In the genomic region with DNA sequence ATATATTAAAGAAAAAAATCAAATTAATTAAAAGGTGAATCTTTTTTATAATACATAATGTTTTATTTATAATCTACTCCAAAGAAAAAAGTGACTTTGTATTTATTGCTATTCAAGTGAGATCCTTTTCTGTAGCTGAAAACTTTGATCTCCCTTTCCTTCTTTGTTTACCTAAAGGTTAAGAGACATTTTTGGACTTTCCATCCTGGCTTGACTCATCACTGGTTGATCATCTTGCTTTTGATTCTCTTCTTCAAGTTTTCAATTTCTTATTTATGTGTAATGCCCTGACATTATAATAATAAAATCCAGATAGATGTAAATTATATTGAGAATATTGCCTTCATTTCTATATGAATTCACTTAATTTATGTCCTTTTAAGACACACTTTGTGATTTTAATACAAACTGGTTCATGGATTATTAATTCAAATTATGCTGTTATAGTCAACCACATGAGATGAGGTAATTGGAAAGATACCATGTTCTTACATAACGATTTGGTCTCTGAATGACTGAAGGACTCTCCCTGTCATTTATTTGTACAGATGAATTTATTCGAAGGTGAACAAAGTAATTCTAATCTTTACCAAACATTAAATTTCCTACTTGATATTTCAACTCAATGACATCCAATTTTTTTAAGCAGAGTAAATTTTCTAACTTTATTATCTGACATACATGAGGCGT, we compare ENCODE assay signal across 24 cellular contexts.
DNase-seq lines count a peak whose midpoint lies in the region; ATAC-seq, FAIRE-seq and TF ChIP-seq lines count a peak whose summit lies in the region.
"Had no signal": no experiment of that assay in that cellular context is flagged by ENCODE, and none has a peak within 500 bp of the region (broad histone marks: within the 10 kb centered on the region; RNA-seq: fewer than 3 reads in every experiment).

No MANE protein-coding gene starts in this region.

- TF ChIP-seq CTCF in activated CD8-positive, alpha-beta T cell treated with anti-CD3 and anti-CD28 coated beads for 36 hours (IDR thresholded peaks at IDR 0.05) = no peak
- TF ChIP-seq CTCF in A549 (IDR thresholded peaks at IDR 0.05) (no peak), astrocyte (IDR thresholded peaks at IDR 0.05; ENCODE audit: insufficient read depth, low read depth, low read length) (no peak), HFFc6 (IDR thresholded peaks at IDR 0.05) (no peak)

- no peaks in the 10 kb centered on the region for H3K36me3 Mint-ChIP-seq in activated CD8-positive, alpha-beta T cell treated with anti-CD3 and anti-CD28 coated beads for 36 hours (ENCODE audit: low read depth)
- H3K36me3 Mint-ChIP-seq in activated CD8-positive, alpha-beta T cell treated with anti-CD3 and anti-CD28 coated beads, Interleukin-2, amount 10 ng/mL, durations not matched to agents 7 days and 5 days (ENCODE audit: low read depth) = no peaks in the 10 kb centered on the region
- H3K36me3 Mint-ChIP-seq in astrocyte (ENCODE audit: low read depth, unreplicated experiment) (no peaks in the 10 kb centered on the region), HFFc6 (ENCODE audit: low read depth) (no peaks in the 10 kb centered on the region)
- H3K36me3 Mint-ChIP-seq: IgD-negative memory B cell had no signal

- no peaks in the 10 kb centered on the region for H3K9me3 ChIP-seq in A549
- H3K9me3 ChIP-seq in astrocyte (ENCODE audit: insufficient read depth, low read depth, low read length) = no peaks in the 10 kb centered on the region
- H3K9me3 ChIP-seq: BLaER1, HAP-1, Peyer's patch, SJSA1 had no signal

- no peak overlapping the region for H3K4me3 ChIP-seq in A549
- no peak overlapping the region for H3K4me3 ChIP-seq in astrocyte (ENCODE audit: insufficient read depth, low read depth, low read length)
- H3K4me3 ChIP-seq: BLaER1, GM23338, HAP-1, Peyer's patch, SJSA1 had no signal

- WGBS in A549 (ENCODE audit: missing lambda C conversion rate) = 55% methylated on average over 3 of the region's 3 CpGs

- no peak for DNase-seq in activated CD8-positive, alpha-beta T cell treated with anti-CD3 and anti-CD28 coated beads for 36 hours
- DNase-seq in activated CD8-positive, alpha-beta T cell treated with anti-CD3 and anti-CD28 coated beads, Interleukin-2, amount 10 ng/mL, durations not matched to agents 7 days and 5 days = no peak
- DNase-seq in A549 (ENCODE audit: low read depth in 1 of 2, low spot score in 1 of 2) = no peak
- no peak for DNase-seq in RCC 7860 (ENCODE audit: low spot score)
- no peak for DNase-seq in astrocyte (ENCODE audit: low read depth)
- DNase-seq in hypothalamus (lab: John Stamatoyannopoulos, UW) = no peak
- DNase-seq in HFFc6 = no peak
- DNase-seq: CD4-positive, alpha-beta T cell; COR-L47; Kasumi-1; NCI-H1694; NCI-H2081; NCI-H2171; NCI-H524 treated with DMSO at 0.1 percent for 48 hours; NCI-H82; Peyer's patch had no signal

- TF ChIP-seq POLR2A in A549 (IDR thresholded peaks at IDR 0.05; ENCODE audit: low read length) = no peak

- peak overlapping the region; percentile 47 for H3K27ac Mint-ChIP-seq in activated CD8-positive, alpha-beta T cell treated with anti-CD3 and anti-CD28 coated beads for 36 hours
- no peak overlapping the region for H3K27ac Mint-ChIP-seq in activated CD8-positive, alpha-beta T cell treated with anti-CD3 and anti-CD28 coated beads, Interleukin-2, amount 10 ng/mL, durations not matched to agents 7 days and 5 days
- H3K27ac Mint-ChIP-seq in astrocyte (ENCODE audit: unreplicated experiment) = peak overlapping the region; percentile 41
- H3K27ac Mint-ChIP-seq in HFFc6 = no peak overlapping the region
- H3K27ac Mint-ChIP-seq: CD4-positive, alpha-beta T cell; GM23338; IgD-negative memory B cell had no signal

- POLR2A ChIA-PET in activated CD8-positive, alpha-beta T cell treated with anti-CD3 and anti-CD28 coated beads for 36 hours (lab: Charles Lee) = no interaction called here
- POLR2A ChIA-PET in activated CD8-positive, alpha-beta T cell treated with anti-CD3 and anti-CD28 coated beads, Interleukin-2, amount 10 ng/mL, durations not matched to agents 7 days and 5 days (lab: Charles Lee) = no interaction called here
- POLR2A ChIA-PET in A549 (lab: Yijun Ruan, JAX) = no interaction called here

- H3K4me1 ChIP-seq in A549 = peaks cover 29% of the 10 kb centered on the region
- H3K4me1 ChIP-seq in astrocyte (ENCODE audit: insufficient read depth, low read length) = peaks cover under 1% of the 10 kb centered on the region
- H3K4me1 ChIP-seq: BLaER1, Peyer's patch, SJSA1 had no signal

- H2AFZ ChIP-seq in astrocyte (ENCODE audit: low read depth, low read length) = no peak overlapping the region
- H2AFZ ChIP-seq: GM23338 had no signal

- FAIRE-seq in A549 (lab: Jason Lieb, UNC) (no peak), RCC 7860 (lab: Jason Lieb, UNC) (peak; percentile 54), astrocyte (lab: Jason Lieb, UNC) (no peak)
- FAIRE-seq: GM12892 had no signal

- ATAC-seq in activated CD8-positive, alpha-beta T cell treated with anti-CD3 and anti-CD28 coated beads for 36 hours = peak; percentile 53
- no peak for ATAC-seq in activated CD8-positive, alpha-beta T cell treated with anti-CD3 and anti-CD28 coated beads, Interleukin-2, amount 10 ng/mL, durations not matched to agents 7 days and 5 days
- ATAC-seq in A549 = no peak
- ATAC-seq in GM21529 (IDR thresholded peaks at IDR 0.05; ENCODE audit: unreplicated experiment) = no peak
- ATAC-seq: GM23338, Right ventricle myocardium inferior had no signal

- H3K27me3 Mint-ChIP-seq in activated CD8-positive, alpha-beta T cell treated with anti-CD3 and anti-CD28 coated beads for 36 hours = no peaks in the 10 kb centered on the region
- no peaks in the 10 kb centered on the region for H3K27me3 Mint-ChIP-seq in activated CD8-positive, alpha-beta T cell treated with anti-CD3 and anti-CD28 coated beads, Interleukin-2, amount 10 ng/mL, durations not matched to agents 7 days and 5 days (ENCODE audit: low read depth)
- H3K27me3 Mint-ChIP-seq in astrocyte (ENCODE audit: low read depth, unreplicated experiment) (no peaks in the 10 kb centered on the region), HFFc6 (ENCODE audit: insufficient read depth) (no peaks in the 10 kb centered on the region; the same call in 1 of the 2 replicates)
- H3K27me3 Mint-ChIP-seq: CD4-positive, alpha-beta T cell had no signal

- peaks cover 27% of the 10 kb centered on the region for H3K4me1 Mint-ChIP-seq in activated CD8-positive, alpha-beta T cell treated with anti-CD3 and anti-CD28 coated beads for 36 hours (ENCODE audit: low read depth)
- no peaks in the 10 kb centered on the region for H3K4me1 Mint-ChIP-seq in activated CD8-positive, alpha-beta T cell treated with anti-CD3 and anti-CD28 coated beads, Interleukin-2, amount 10 ng/mL, durations not matched to agents 7 days and 5 days (ENCODE audit: low read depth)
- peaks cover 2% of the 10 kb centered on the region for H3K4me1 Mint-ChIP-seq in astrocyte (ENCODE audit: low read depth, unreplicated experiment)
- peaks cover 17% of the 10 kb centered on the region for H3K4me1 Mint-ChIP-seq in HFFc6 (ENCODE audit: low read depth)
- H3K4me1 Mint-ChIP-seq: GM23338 had no signal

- H3K9ac ChIP-seq in astrocyte (ENCODE audit: low read length) = no peak overlapping the region
- H3K9ac ChIP-seq: BLaER1 had no signal

- intact Hi-C loops in activated CD8-positive, alpha-beta T cell treated with anti-CD3 and anti-CD28 coated beads for 36 hours (cut with micrococcal nuclease) = no loop called here

- no peaks in the 10 kb centered on the region for H3K79me2 ChIP-seq in astrocyte (ENCODE audit: insufficient read depth, low read length)

- H4K20me1 ChIP-seq in astrocyte (ENCODE audit: insufficient read depth, low read length) = no peaks in the 10 kb centered on the region
- H4K20me1 ChIP-seq: BLaER1 had no signal

- H3K36me3 ChIP-seq in astrocyte (ENCODE audit: insufficient read depth, low read length) = no peaks in the 10 kb centered on the region
- H3K36me3 ChIP-seq: BLaER1, HAP-1, Peyer's patch, SJSA1 had no signal

- H3K4me2 ChIP-seq in A549 (peak overlapping the region; percentile 18; the same call in 2 of the 3 replicates), astrocyte (ENCODE audit: low read length) (no peak overlapping the region)
- H3K4me2 ChIP-seq: BLaER1, GM23338 had no signal

- H3K4me3 Mint-ChIP-seq in activated CD8-positive, alpha-beta T cell treated with anti-CD3 and anti-CD28 coated beads for 36 hours = no peak overlapping the region
- no peak overlapping the region for H3K4me3 Mint-ChIP-seq in activated CD8-positive, alpha-beta T cell treated with anti-CD3 and anti-CD28 coated beads, Interleukin-2, amount 10 ng/mL, durations not matched to agents 7 days and 5 days
- H3K4me3 Mint-ChIP-seq in astrocyte (ENCODE audit: unreplicated experiment) = no peak overlapping the region
- H3K4me3 Mint-ChIP-seq in HFFc6 = no peak overlapping the region
- H3K4me3 Mint-ChIP-seq: CD4-positive, alpha-beta T cell; GM23338; IgD-negative memory B cell had no signal

- TF ChIP-seq EP300 in A549 (IDR thresholded peaks at IDR 0.05) = no peak

- CTCF ChIA-PET in activated CD8-positive, alpha-beta T cell treated with anti-CD3 and anti-CD28 coated beads for 36 hours (lab: Charles Lee) = interaction anchor here (1.4 to 2.4 kb wide), 3 partner anchors 31 to 40 kb away, joined by 3 to 10 read pairs (median 5); no protein-coding TSS in a partner anchor
- CTCF ChIA-PET in activated CD8-positive, alpha-beta T cell treated with anti-CD3 and anti-CD28 coated beads, Interleukin-2, amount 10 ng/mL, durations not matched to agents 7 days and 5 days (lab: Charles Lee) = no interaction called here
- CTCF ChIA-PET in A549 (lab: Yijun Ruan, JAX) = interaction anchor here (1.3 to 3.8 kb wide), 3 partner anchors 8 to 31 kb away, joined by 3 to 17 read pairs (median 3); no protein-coding TSS in a partner anchor

- no peaks in the 10 kb centered on the region for H3K9me3 Mint-ChIP-seq in activated CD8-positive, alpha-beta T cell treated with anti-CD3 and anti-CD28 coated beads for 36 hours
- H3K9me3 Mint-ChIP-seq in activated CD8-positive, alpha-beta T cell treated with anti-CD3 and anti-CD28 coated beads, Interleukin-2, amount 10 ng/mL, durations not matched to agents 7 days and 5 days (ENCODE audit: insufficient read depth) = no peaks in the 10 kb centered on the region
- H3K9me3 Mint-ChIP-seq in astrocyte (ENCODE audit: unreplicated experiment) = no peaks in the 10 kb centered on the region
- H3K9me3 Mint-ChIP-seq in HFFc6 = no peaks in the 10 kb centered on the region
- H3K9me3 Mint-ChIP-seq: CD4-positive, alpha-beta T cell; GM23338; IgD-negative memory B cell had no signal

- H3K27ac ChIP-seq in A549 = peak overlapping the region; percentile 50 to 80
- no peak overlapping the region for H3K27ac ChIP-seq in astrocyte (ENCODE audit: low read depth, low read length)
- H3K27ac ChIP-seq: BLaER1, Peyer's patch, SJSA1 had no signal

- H3K27me3 ChIP-seq in astrocyte (ENCODE audit: insufficient read depth, low read length) = no peaks in the 10 kb centered on the region
- H3K27me3 ChIP-seq: BLaER1, Peyer's patch, SJSA1 had no signal

- no peak for TF ChIP-seq RAD21 in A549 (conservative IDR thresholded peaks at IDR 0.05 in 1 of 2, IDR thresholded peaks at IDR 0.05 in 1 of 2)

TF ChIP-seq in A549, 52 proteins besides CTCF, POLR2A, EP300 and RAD21 (continues in another document):
- TF ChIP-seq ZFP36 (IDR thresholded peaks at IDR 0.05; ENCODE audit: borderline replicate concordance, partially characterized antibody) = no peak

Comparison
In these comparisons a context has a peak if more than half of its experiments do, and no peak if none do; other contexts are left out.
1. H3K27ac Mint-ChIP-seq: peak in activated CD8-positive, alpha-beta T cell treated with anti-CD3 and anti-CD28 coated beads for 36 hours (single experiment) and astrocyte (single experiment); none in activated CD8-positive, alpha-beta T cell treated with anti-CD3 and anti-CD28 coated beads, Interleukin-2, amount 10 ng/mL, durations not matched to agents 7 days and 5 days (single experiment) and HFFc6 (single experiment).